Comparison of ENCODE assay signal across 21 cellular contexts in genomic region chr10:78604286-78604685, GRCh38.
DNase-seq lines count a peak whose midpoint lies in the region; ATAC-seq and TF ChIP-seq lines count a peak whose summit lies in the region.
"Had no signal": no experiment of that assay in that cellular context is flagged by ENCODE, and none has a peak within 500 bp of the region (broad histone marks: within the 10 kb centered on the region; RNA-seq: fewer than 3 reads in every experiment).

No MANE protein-coding gene starts in this region.

- H3K36me3 ChIP-seq in vagina (no peaks in the 10 kb centered on the region), brain microvascular endothelial cell (replicated peaks) (no peaks in the 10 kb centered on the region)
- H3K36me3 ChIP-seq: BE2C; BLaER1 treated with 17β-estradiol and CSF1 and Interleukin-3, amounts not matched to agents 10 nM and 100 nM; HAP-1 had no signal

- TF ChIP-seq CTCF in osteocyte (IDR thresholded peaks at IDR 0.05) (no peak), vagina (IDR thresholded peaks at IDR 0.05) (no peak), brain microvascular endothelial cell (IDR thresholded peaks at IDR 0.05; ENCODE audit: low read depth, low read length, missing control alignments) (no peak)

- no peaks in the 10 kb centered on the region for H3K4me1 ChIP-seq in vagina
- H3K4me1 ChIP-seq: BE2C, HAP-1 had no signal

- in situ Hi-C loops in brain microvascular endothelial cell (cut with HindIII; ENCODE audit: low pct_ligation_motif_present, low sequenced_read_pairs) = no loop called here

- H3K4me3 ChIP-seq in vagina (no peak overlapping the region), brain microvascular endothelial cell (ENCODE audit: low read depth, low read length) (no peak overlapping the region)
- H3K4me3 ChIP-seq: BLaER1 treated with 17β-estradiol and CSF1 and Interleukin-3, amounts not matched to agents 10 nM and 100 nM; GM23338; HAP-1 had no signal

- H3K4me1 Mint-ChIP-seq in activated CD8-positive, alpha-beta memory T cell treated with anti-CD3 and anti-CD28 coated beads, Interleukin-2, amount 10 ng/mL, durations not matched to agents 7 days and 5 days = no peaks in the 10 kb centered on the region
- no peaks in the 10 kb centered on the region for H3K4me1 Mint-ChIP-seq in osteocyte (ENCODE audit: unreplicated experiment)
- H3K4me1 Mint-ChIP-seq: CD14-positive monocyte; CD8-positive, alpha-beta memory T cell had no signal

- no peak for ATAC-seq in activated CD8-positive, alpha-beta memory T cell treated with anti-CD3 and anti-CD28 coated beads, Interleukin-2, amount 10 ng/mL, durations not matched to agents 7 days and 5 days
- ATAC-seq: GM23338 had no signal

- CTCF ChIA-PET in activated CD8-positive, alpha-beta memory T cell treated with anti-CD3 and anti-CD28 coated beads, Interleukin-2, amount 10 ng/mL, durations not matched to agents 7 days and 5 days (lab: Charles Lee) = interaction anchor here (1.1 kb wide), 1 partner anchor 145 kb away, joined by 3 read pairs; no protein-coding TSS in a partner anchor

- H3K27ac Mint-ChIP-seq in activated CD8-positive, alpha-beta memory T cell treated with anti-CD3 and anti-CD28 coated beads, Interleukin-2, amount 10 ng/mL, durations not matched to agents 7 days and 5 days = no peak overlapping the region
- H3K27ac Mint-ChIP-seq in osteocyte (ENCODE audit: unreplicated experiment) = no peak overlapping the region
- H3K27ac Mint-ChIP-seq: CD14-positive monocyte; CD4-positive, alpha-beta T cell; CD8-positive, alpha-beta memory T cell; GM23338; HFFc6 had no signal

- no peaks in the 10 kb centered on the region for H3K36me3 Mint-ChIP-seq in activated CD8-positive, alpha-beta memory T cell treated with anti-CD3 and anti-CD28 coated beads, Interleukin-2, amount 10 ng/mL, durations not matched to agents 7 days and 5 days
- H3K36me3 Mint-ChIP-seq in osteocyte (ENCODE audit: unreplicated experiment) = no peaks in the 10 kb centered on the region
- H3K36me3 Mint-ChIP-seq: CD14-positive monocyte; CD8-positive, alpha-beta memory T cell had no signal

- H3K27me3 Mint-ChIP-seq in activated CD8-positive, alpha-beta memory T cell treated with anti-CD3 and anti-CD28 coated beads, Interleukin-2, amount 10 ng/mL, durations not matched to agents 7 days and 5 days = no peaks in the 10 kb centered on the region
- H3K27me3 Mint-ChIP-seq in osteocyte (ENCODE audit: unreplicated experiment) = peaks cover 53% of the 10 kb centered on the region

- peaks cover 6% of the 10 kb centered on the region for H3K9me3 ChIP-seq in vagina
- H3K9me3 ChIP-seq: HAP-1 had no signal

- TF ChIP-seq POLR2A in vagina (IDR thresholded peaks at IDR 0.05) = no peak

- H3K27ac ChIP-seq in vagina (no peak overlapping the region), brain microvascular endothelial cell (no peak overlapping the region)
- H3K27ac ChIP-seq: 22Rv1; BLaER1 treated with 17β-estradiol and CSF1 and Interleukin-3, amounts not matched to agents 10 nM and 100 nM had no signal

- intact Hi-C loops in vagina (cut with DNase I) = no loop called here

- peaks cover 3% of the 10 kb centered on the region for H3K9me3 Mint-ChIP-seq in activated CD8-positive, alpha-beta memory T cell treated with anti-CD3 and anti-CD28 coated beads, Interleukin-2, amount 10 ng/mL, durations not matched to agents 7 days and 5 days (ENCODE audit: low read depth)
- H3K9me3 Mint-ChIP-seq in osteocyte (ENCODE audit: unreplicated experiment) = peaks cover 12% of the 10 kb centered on the region
- H3K9me3 Mint-ChIP-seq: GM23338 had no signal

- DNase-seq in activated CD8-positive, alpha-beta memory T cell treated with anti-CD3 and anti-CD28 coated beads, Interleukin-2, amount 10 ng/mL, durations not matched to agents 7 days and 5 days = peak; percentile 14
- DNase-seq in activated CD8-positive, alpha-beta memory T cell treated with anti-CD3 and anti-CD28 coated beads for 24 hours = no peak
- DNase-seq in ecto neural progenitor cell (ENCODE audit: low spot score) (peak; percentile 27), osteocyte (ENCODE audit: extremely low spot score, unreplicated experiment) (peak; percentile 53), vagina (ENCODE audit: extremely low spot score in 2 of 2) (peak; percentile 52 to 80), DMS79 treated with DMSO at 0.1 percent for 48 hours (lab: John Stamatoyannopoulos, UW) (no peak), brain microvascular endothelial cell (no peak), NCI-H2196 treated with DMSO at 0.1 percent for 48 hours (lab: John Stamatoyannopoulos, UW; ENCODE audit: unreplicated experiment) (no peak)
- DNase-seq: AML-193; BE2C; CD4-positive, alpha-beta T cell; CD8-positive, alpha-beta memory T cell; DMS 273 treated with DMSO at 0.1 percent for 48 hours; DMS79; GF-D8; HFFc6 had no signal

- no peaks in the 10 kb centered on the region for H3K27me3 ChIP-seq in vagina
- H3K27me3 ChIP-seq in brain microvascular endothelial cell (replicated peaks) = peaks cover 2% of the 10 kb centered on the region
- H3K27me3 ChIP-seq: BE2C; BLaER1 treated with 17β-estradiol and CSF1 and Interleukin-3, amounts not matched to agents 10 nM and 100 nM had no signal

- no peak overlapping the region for H3K4me3 Mint-ChIP-seq in activated CD8-positive, alpha-beta memory T cell treated with anti-CD3 and anti-CD28 coated beads, Interleukin-2, amount 10 ng/mL, durations not matched to agents 7 days and 5 days
- H3K4me3 Mint-ChIP-seq in osteocyte (ENCODE audit: unreplicated experiment) = no peak overlapping the region
- H3K4me3 Mint-ChIP-seq: CD14-positive monocyte; CD4-positive, alpha-beta T cell; CD8-positive, alpha-beta memory T cell; GM23338; HFFc6 had no signal

Comparison
In these comparisons a context has a peak if more than half of its experiments do, and no peak if none do; other contexts are left out.
1. DNase-seq: peak in activated CD8-positive, alpha-beta memory T cell treated with anti-CD3 and anti-CD28 coated beads, Interleukin-2, amount 10 ng/mL, durations not matched to agents 7 days and 5 days (single experiment), ecto neural progenitor cell (single experiment), osteocyte (single experiment) and vagina (2 of 2); none in activated CD8-positive, alpha-beta memory T cell treated with anti-CD3 and anti-CD28 coated beads for 24 hours (single experiment), DMS79 treated with DMSO at 0.1 percent for 48 hours (single experiment), brain microvascular endothelial cell (single experiment) and NCI-H2196 treated with DMSO at 0.1 percent for 48 hours (single experiment).